In the genomic region with DNA sequence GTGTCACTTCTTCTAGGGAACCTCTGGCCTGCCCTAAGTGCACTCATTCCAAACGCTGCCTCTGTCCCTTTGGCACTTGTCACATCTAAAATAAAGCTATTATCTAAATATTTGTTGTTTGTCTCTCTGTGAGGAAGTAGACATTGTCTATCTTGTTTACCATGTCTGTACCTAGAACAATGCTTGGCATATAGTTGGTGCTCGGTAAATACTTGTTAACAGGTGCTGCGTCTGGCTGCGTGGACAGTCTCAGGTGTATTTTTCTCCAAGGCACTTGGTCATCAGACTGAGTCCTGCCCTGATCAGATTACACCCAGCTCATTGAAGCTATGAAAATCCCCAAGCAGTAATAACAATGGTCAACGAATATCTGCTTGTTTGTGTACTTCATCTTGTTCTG, we compare ENCODE assay signal across 19 cellular contexts.
"Had no signal": no experiment of that assay in that cellular context is flagged by ENCODE, and none has a peak within 500 bp of the region (broad histone marks: within the 10 kb centered on the region; RNA-seq: fewer than 3 reads in every experiment).

No MANE protein-coding gene starts in this region.

- H3K9me3 ChIP-seq: right lobe of liver, thoracic aorta had no signal

- H3K4me3 ChIP-seq: esophagus muscularis mucosa, ovary, right lobe of liver, thoracic aorta had no signal

- H3K36me3 ChIP-seq: esophagus muscularis mucosa, ovary, right lobe of liver, thoracic aorta had no signal

- DNase-seq: activated CD4-positive, alpha-beta memory T cell treated with anti-CD3 and anti-CD28 coated beads, Interleukin-2, amount 10 ng/mL, durations not matched to agents 7 days and 5 days; activated CD4-positive, alpha-beta T cell treated with anti-CD3 and anti-CD28 coated beads, Interleukin-2, amount 10 ng/mL, durations not matched to agents 24 days and 14 days; activated CD4-positive, CD25-positive, alpha-beta regulatory T cell treated with anti-CD3 and anti-CD28 coated beads, Interleukin-2, amount 50 U/mL, for 72 hours; activated CD8-positive, alpha-beta memory T cell treated with anti-CD3 and anti-CD28 coated beads, Interleukin-2, amount 50 U/mL, for 48 hours; activated gamma-delta T cell; activated naive CD4-positive, alpha-beta T cell treated with anti-CD3 and anti-CD28 coated beads, Interleukin-2, amount 10 ng/mL, durations not matched to agents 7 days and 5 days; activated T-cell treated with anti-CD3 and anti-CD28 coated beads, Interleukin-2, amount 50 U/mL, for 24 hours; amniotic stem cell; caudate nucleus; foreskin keratinocyte; left cardiac atrium; midbrain; naive thymus-derived CD4-positive, alpha-beta T cell; ovary; stimulated activated CD4-positive, alpha-beta T cell treated with anti-CD3 and anti-CD28 coated beads, Interleukin-2, amount 100 ng/mL, for 48 hours; stimulated activated naive CD4-positive, alpha-beta T cell treated with Interleukin-2 at 50 U/mL for 16 hours had no signal

- H3K27me3 ChIP-seq: ovary, right lobe of liver had no signal

- H3K4me1 ChIP-seq: esophagus muscularis mucosa, foreskin keratinocyte, right lobe of liver had no signal

- H3K27ac ChIP-seq: esophagus muscularis mucosa, foreskin keratinocyte, ovary, right lobe of liver, thoracic aorta had no signal
